ENCODE assay signal across 8 cellular contexts in genomic region chr9:131732636-131733340, GRCh38. TPM values are rescaled to one million over a fixed set of nuclear protein-coding genes. Genes with fewer than 3 reads are reported as not detected.
DNase-seq lines count a peak whose midpoint lies in the region; ATAC-seq and TF ChIP-seq lines count a peak whose summit lies in the region.

No MANE protein-coding gene starts in this region.

- intact Hi-C loops in CD4-positive, alpha-beta T cell (cut with DNase I, micrococcal nuclease), result loop anchor here in 1 of 2 experiments (2.0 kb wide), 2 partner anchors 64 to 76 kb away; no protein-coding TSS in a partner anchor
- intact Hi-C loops in activated T-helper 2 cell treated with anti-CD3 and anti-CD28 coated beads, Interferon-gamma antibody, Interleukin-2, Interleukin-4, amounts not matched to agents 10 μg/mL and 5 μg/mL and 100 μg/mL, durations not matched to agents 14 hours and 24 hours and 36 hours (cut with micrococcal nuclease), result loop anchor here (2.0 to 5.0 kb wide), 2 partner anchors 76 to 325 kb away; no protein-coding TSS in a partner anchor
- intact Hi-C loops in right lobe of liver (cut with DNase I), result loop anchor here (10.0 kb wide), 2 partner anchors 58 to 78 kb away; no protein-coding TSS in a partner anchor

- no peaks in the 10 kb centered on the region for H3K27me3 Mint-ChIP-seq in CD4-positive, alpha-beta T cell
- H3K27me3 Mint-ChIP-seq in activated T-helper 2 cell treated with anti-CD3 and anti-CD28 coated beads, Interferon-gamma antibody, Interleukin-2, Interleukin-4, amounts not matched to agents 10 μg/mL and 5 μg/mL and 100 μg/mL, durations not matched to agents 14 hours and 24 hours and 36 hours (ENCODE audit: low read depth), result no peaks in the 10 kb centered on the region

- H3K4me1 ChIP-seq in right lobe of liver, result peaks cover 0 to 84% (median 51%) of the 10 kb centered on the region in 4 donors

- peaks cover 88% of the 10 kb centered on the region for H3K4me1 Mint-ChIP-seq in CD4-positive, alpha-beta T cell (ENCODE audit: low read depth)
- peaks cover 86% of the 10 kb centered on the region for H3K4me1 Mint-ChIP-seq in activated T-helper 2 cell treated with anti-CD3 and anti-CD28 coated beads, Interferon-gamma antibody, Interleukin-2, Interleukin-4, amounts not matched to agents 10 μg/mL and 5 μg/mL and 100 μg/mL, durations not matched to agents 14 hours and 24 hours and 36 hours (ENCODE audit: low read depth)

- POLR2A ChIA-PET in CD4-positive, alpha-beta T cell (lab: Charles Lee), result interaction anchor here (0.6 to 2.9 kb wide), 22 partner anchors 10 to 536 kb away, joined by 3 to 32 read pairs (median 5); no protein-coding TSS in a partner anchor

- CTCF ChIA-PET in CD4-positive, alpha-beta T cell (lab: Charles Lee), result interaction anchor here (1.2 to 2.9 kb wide), 5 partner anchors 23 to 141 kb away, joined by 3 to 12 read pairs (median 4); no protein-coding TSS in a partner anchor

- WGBS in right lobe of liver (ENCODE audit: insufficient coverage, low coverage, low lambda C conversion rate, missing lambda C conversion rate), result 68% methylated on average over 11 of the region's 13 CpGs

- no peak for TF ChIP-seq POLR2A in right lobe of liver (IDR thresholded peaks at IDR 0.05)

- peak overlapping the region; percentile 64 for H3K4me3 Mint-ChIP-seq in CD4-positive, alpha-beta T cell
- peak overlapping the region; percentile 63 for H3K4me3 Mint-ChIP-seq in activated T-helper 2 cell treated with anti-CD3 and anti-CD28 coated beads, Interferon-gamma antibody, Interleukin-2, Interleukin-4, amounts not matched to agents 10 μg/mL and 5 μg/mL and 100 μg/mL, durations not matched to agents 14 hours and 24 hours and 36 hours (ENCODE audit: low read depth)

- peak overlapping the region; percentile 86 for H3K27ac Mint-ChIP-seq in CD4-positive, alpha-beta T cell
- H3K27ac Mint-ChIP-seq in activated T-helper 2 cell treated with anti-CD3 and anti-CD28 coated beads, Interferon-gamma antibody, Interleukin-2, Interleukin-4, amounts not matched to agents 10 μg/mL and 5 μg/mL and 100 μg/mL, durations not matched to agents 14 hours and 24 hours and 36 hours, result peak overlapping the region; percentile 95

- no peaks in the 10 kb centered on the region for H3K9me3 ChIP-seq in CD4-positive, alpha-beta T cell (ENCODE audit: control insufficient read depth, low read length)
- no peaks in the 10 kb centered on the region for H3K9me3 ChIP-seq in right lobe of liver

- peak overlapping the region; percentile 64 for H3K27ac ChIP-seq in CD4-positive, alpha-beta T cell (ENCODE audit: low read depth, low read length)
- H3K27ac ChIP-seq in right lobe of liver, result peak overlapping the region; percentile 12 to 87 (median 83)

- H3K36me3 ChIP-seq in right lobe of liver, result no peaks in the 10 kb centered on the region

- no peak for TF ChIP-seq CTCF in CD4-positive, alpha-beta T cell (IDR thresholded peaks at IDR 0.05)
- TF ChIP-seq CTCF in right lobe of liver (IDR thresholded peaks at IDR 0.05), result no peak

- no peak for ATAC-seq in CD4-positive, alpha-beta T cell (ENCODE audit: poor library complexity)
- ATAC-seq in HG03432 (IDR thresholded peaks at IDR 0.05; ENCODE audit: unreplicated experiment), result peak; percentile 29
- ATAC-seq in right lobe of liver, result no peak
- no peak for ATAC-seq in HG03439 (IDR thresholded peaks at IDR 0.05; ENCODE audit: unreplicated experiment)

- H3K9me3 Mint-ChIP-seq in CD4-positive, alpha-beta T cell, result no peaks in the 10 kb centered on the region
- H3K9me3 Mint-ChIP-seq in activated T-helper 2 cell treated with anti-CD3 and anti-CD28 coated beads, Interferon-gamma antibody, Interleukin-2, Interleukin-4, amounts not matched to agents 10 μg/mL and 5 μg/mL and 100 μg/mL, durations not matched to agents 14 hours and 24 hours and 36 hours, result no peaks in the 10 kb centered on the region

- peaks cover 11% of the 10 kb centered on the region for H3K36me3 Mint-ChIP-seq in CD4-positive, alpha-beta T cell (ENCODE audit: low read depth)
- H3K36me3 Mint-ChIP-seq in activated T-helper 2 cell treated with anti-CD3 and anti-CD28 coated beads, Interferon-gamma antibody, Interleukin-2, Interleukin-4, amounts not matched to agents 10 μg/mL and 5 μg/mL and 100 μg/mL, durations not matched to agents 14 hours and 24 hours and 36 hours (ENCODE audit: low read depth), result peaks cover 47% of the 10 kb centered on the region

- no peaks in the 10 kb centered on the region for H3K27me3 ChIP-seq in CD4-positive, alpha-beta T cell (ENCODE audit: control insufficient read depth, insufficient read depth, low read length)
- H3K27me3 ChIP-seq in right lobe of liver, result no peaks in the 10 kb centered on the region

- peak in 6 of 10 experiments; percentile 16 to 44 (median 35) for DNase-seq in CD4-positive, alpha-beta T cell
- DNase-seq in activated T-helper 2 cell treated with anti-CD3 and anti-CD28 coated beads, Interferon-gamma antibody, Interleukin-2, Interleukin-4, amounts not matched to agents 10 μg/mL and 5 μg/mL and 100 μg/mL, durations not matched to agents 14 hours and 24 hours and 36 hours (ENCODE audit: low spot score), result peak; percentile 59
- DNase-seq in right lobe of liver (no peak), NCI-H2171 (lab: John Stamatoyannopoulos, UW) (no peak), COLO668 (lab: John Stamatoyannopoulos, UW; ENCODE audit: unreplicated experiment) (no peak), NCI-H2081 treated with DMSO at 0.1 percent for 48 hours (lab: John Stamatoyannopoulos, UW) (no peak)

- H3K4me3 ChIP-seq in right lobe of liver, result no peak overlapping the region

RNA-seq across cellular contexts. Expression of gene RAPGEF1, which starts 7.1 kb away (rescaled TPM):
- 100 to 1,000 TPM; 130 to 134 TPM for total RNA-seq in CD4-positive, alpha-beta T cell
- total RNA-seq in activated T-helper 2 cell treated with anti-CD3 and anti-CD28 coated beads, Interferon-gamma antibody, Interleukin-2, Interleukin-4, amounts not matched to agents 10 μg/mL and 5 μg/mL and 100 μg/mL, durations not matched to agents 14 hours and 24 hours and 36 hours, result 133 and 136 TPM in 2 replicates
- 10 to 100 TPM; 22.9 to 53.6 (median 30.2) TPM for total RNA-seq in right lobe of liver

Comparison
In these comparisons a context has a peak if more than half of its experiments do, and no peak if none do; other contexts are left out.
1. DNase-seq: peak in CD4-positive, alpha-beta T cell (6 of 10) and activated T-helper 2 cell treated with anti-CD3 and anti-CD28 coated beads, Interferon-gamma antibody, Interleukin-2, Interleukin-4, amounts not matched to agents 10 μg/mL and 5 μg/mL and 100 μg/mL, durations not matched to agents 14 hours and 24 hours and 36 hours (single experiment); none in right lobe of liver (0 of 3), NCI-H2171 (single experiment), COLO668 (single experiment) and NCI-H2081 treated with DMSO at 0.1 percent for 48 hours (single experiment).